16 cellular contexts compared by ENCODE assay signal in the genomic region with DNA sequence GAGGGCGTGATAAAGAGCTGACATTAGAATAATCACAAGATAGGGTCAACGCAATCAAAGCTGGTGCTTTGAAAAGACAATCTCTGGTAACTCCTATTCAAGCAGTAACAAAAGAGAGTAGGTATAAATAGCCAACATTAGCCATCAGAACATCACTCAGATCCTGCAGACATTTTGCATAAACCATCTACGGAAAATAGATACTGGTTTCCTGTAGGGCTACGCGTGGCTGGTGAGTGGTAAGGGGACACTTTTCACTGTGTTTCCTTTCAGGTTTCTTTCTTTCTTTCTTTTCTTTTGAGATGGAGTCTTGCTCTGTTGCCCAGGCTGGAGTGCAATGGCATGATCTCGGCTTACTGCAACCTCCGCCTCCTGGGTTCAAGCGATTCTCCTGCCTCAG. TPM values are rescaled to one million over a fixed set of nuclear protein-coding genes. Genes with fewer than 3 reads are reported as not detected.
DNase-seq lines count a peak whose midpoint lies in the region; ATAC-seq and TF ChIP-seq lines count a peak whose summit lies in the region.
"Had no signal": no experiment of that assay in that cellular context is flagged by ENCODE, and none has a peak within 500 bp of the region (broad histone marks: within the 10 kb centered on the region; RNA-seq: fewer than 3 reads in every experiment).

No MANE protein-coding gene starts in this region.

- H3K4me3 ChIP-seq in BLaER1, result peak overlapping the region; percentile 48
- H3K4me3 ChIP-seq in Peyer's patch, result no peak overlapping the region
- H3K4me3 ChIP-seq: SK-N-MC had no signal

- H3K36me3 ChIP-seq in BLaER1 (peaks cover 71% of the 10 kb centered on the region), Peyer's patch (peaks cover 0 to 74% (median 0%) of the 10 kb centered on the region in 3 donors)

- H3K27ac ChIP-seq in BLaER1 (peak overlapping the region; percentile 86), Peyer's patch (peak overlapping the region in 2 of 4 donors; percentile 34 to 73)
- H3K27ac ChIP-seq: brain microvascular endothelial cell, SK-N-MC had no signal

- H3K27me3 ChIP-seq in BLaER1 (no peaks in the 10 kb centered on the region), Peyer's patch (no peaks in the 10 kb centered on the region)
- H3K27me3 ChIP-seq: brain microvascular endothelial cell had no signal

- ATAC-seq in GM18502 (IDR thresholded peaks at IDR 0.05; ENCODE audit: poor library complexity, unreplicated experiment) (peak; percentile 46), HG02759 (IDR thresholded peaks at IDR 0.05; ENCODE audit: unreplicated experiment) (peak; percentile 54)

- no peak for TF ChIP-seq POLR2A in Peyer's patch (IDR thresholded peaks at IDR 0.05)

- peak overlapping the region; percentile 74 for H3K9ac ChIP-seq in BLaER1

- DNase-seq in Peyer's patch (peak in 2 of 3 donors; percentile 51 to 52), KG1 (lab: John Stamatoyannopoulos, UW) (no peak), HK-2 (ENCODE audit: unreplicated experiment) (no peak), inferior parietal cortex (ENCODE audit: extremely low spot score) (no peak), OCI-M2 (lab: John Stamatoyannopoulos, UW; ENCODE audit: unreplicated experiment) (no peak)
- DNase-seq: brain microvascular endothelial cell; effector CD8-positive, alpha-beta T cell; foreskin melanocyte; NCI-H1930; NK-92 treated with Interleukin-12 subunit alpha and Interleukin-12 subunit beta, amount 100 ng/mL, for 24 hours; stimulated activated CD4-positive, alpha-beta T cell treated with anti-CD3 and anti-CD28 coated beads, Interleukin-4, amount 100 ng/mL, for 24 hours had no signal

- H3K9me3 ChIP-seq in BLaER1 (no peaks in the 10 kb centered on the region), Peyer's patch (no peaks in the 10 kb centered on the region)

- H3K4me2 ChIP-seq in BLaER1, result peak overlapping the region; percentile 90

- peaks cover 77% of the 10 kb centered on the region for H3K4me1 ChIP-seq in BLaER1
- peaks cover 0 to 18% (median 2%) of the 10 kb centered on the region in 4 donors for H3K4me1 ChIP-seq in Peyer's patch

- TF ChIP-seq CTCF in Peyer's patch (IDR thresholded peaks at IDR 0.05), result no peak

- H4K20me1 ChIP-seq in BLaER1, result no peaks in the 10 kb centered on the region

RNA-seq across cellular contexts. Expression of gene TTF1, which starts 22.3 kb away (rescaled TPM):
- total RNA-seq in Peyer's patch, result 10 to 100 TPM in 2 of 4 donors, 1 to 10 TPM in 2; 8.9 to 26.4 (median 9.9) TPM

RNA-seq across cellular contexts. Expression of gene CFAP77, which starts 25.6 kb away (rescaled TPM):
- not detected for total RNA-seq in Peyer's patch
- total RNA-seq: mucosa of gallbladder had no signal

RNA-seq across cellular contexts. Expression of gene SETX, which starts 29.6 kb away (rescaled TPM):
- total RNA-seq in Peyer's patch, result 100 to 1,000 TPM in 1 of 4 donors, 10 to 100 TPM in 3; 49.7 to 106 (median 63.0) TPM

Comparison
In these comparisons a context has a peak if more than half of its experiments do, and no peak if none do; other contexts are left out.
1. DNase-seq: peak in Peyer's patch (2 of 3); none in KG1 (single experiment), HK-2 (single experiment), inferior parietal cortex (single experiment) and OCI-M2 (single experiment).